In genomic region chr22:27772370-27773235, GRCh38 we compare ENCODE assay signal across 20 cellular contexts.
"Had no signal": no experiment of that assay in that cellular context is flagged by ENCODE, and none has a peak within 500 bp of the region (broad histone marks: within the 10 kb centered on the region; RNA-seq: fewer than 3 reads in every experiment).

No MANE protein-coding gene starts in this region.

- DNase-seq: activated CD4-positive, alpha-beta T cell treated with anti-CD3 and anti-CD28 coated beads for 36 hours; activated CD8-positive, alpha-beta T cell treated with anti-CD3 and anti-CD28 coated beads for 36 hours; activated gamma-delta T cell treated with Interleukin-2 at 50 U/mL for 16 hours; activated T-cell treated with anti-CD3 and anti-CD28 coated beads, Interleukin-2, amount 50 U/mL, for 72 hours; dermis blood vessel endothelial cell; effector memory CD8-positive, alpha-beta T cell; left colon; midbrain; small intestine; stimulated activated CD4-positive, alpha-beta T cell treated with anti-CD3 and anti-CD28 coated beads, Interleukin-4, amount 100 ng/mL, for 4 hours; stimulated activated CD8-positive, alpha-beta memory T cell treated with anti-CD3 and anti-CD28 coated beads, Interleukin-4, amount 100 ng/mL, for 48 hours; stimulated activated naive CD8-positive, alpha-beta T cell treated with anti-CD3 and anti-CD28 coated beads, Interleukin-15, Interleukin-2, amounts not matched to agents 100 U/mL and 50 U/mL, for 24 hours; T-helper 17 cell; upper lobe of right lung had no signal

- H3K27me3 ChIP-seq: right atrium auricular region, upper lobe of right lung had no signal

- H3K9me3 ChIP-seq: neutrophil, right atrium auricular region, upper lobe of right lung had no signal

- H3K4me3 Mint-ChIP-seq: activated CD4-positive, alpha-beta T cell treated with anti-CD3 and anti-CD28 coated beads for 36 hours; activated CD8-positive, alpha-beta T cell treated with anti-CD3 and anti-CD28 coated beads for 36 hours; activated naive CD8-positive, alpha-beta T cell; activated T-cell treated with anti-CD3 and anti-CD28 coated beads, Interleukin-2, amount 50 U/mL, for 72 hours; effector memory CD8-positive, alpha-beta T cell; T-helper 17 cell had no signal

- H3K36me3 Mint-ChIP-seq: activated naive CD8-positive, alpha-beta T cell had no signal

- H3K27ac ChIP-seq: epithelial cell of prostate, neutrophil, right atrium auricular region, upper lobe of right lung had no signal

- H3K36me3 ChIP-seq: neutrophil, right atrium auricular region, upper lobe of right lung had no signal

- H3K4me3 ChIP-seq: lung, right atrium auricular region, upper lobe of right lung had no signal

- H3K27ac Mint-ChIP-seq: activated CD4-positive, alpha-beta T cell treated with anti-CD3 and anti-CD28 coated beads for 36 hours; activated CD8-positive, alpha-beta T cell treated with anti-CD3 and anti-CD28 coated beads for 36 hours; activated naive CD8-positive, alpha-beta T cell; activated T-cell treated with anti-CD3 and anti-CD28 coated beads, Interleukin-2, amount 50 U/mL, for 72 hours; effector memory CD8-positive, alpha-beta T cell; T-helper 17 cell had no signal

- H3K9me3 Mint-ChIP-seq: activated CD8-positive, alpha-beta T cell treated with anti-CD3 and anti-CD28 coated beads for 36 hours; activated T-cell treated with anti-CD3 and anti-CD28 coated beads, Interleukin-2, amount 50 U/mL, for 72 hours; effector memory CD8-positive, alpha-beta T cell had no signal

- FAIRE-seq: islet of Langerhans, small intestine had no signal

- H3K4me1 Mint-ChIP-seq: activated CD4-positive, alpha-beta T cell treated with anti-CD3 and anti-CD28 coated beads for 36 hours; T-helper 17 cell had no signal

- H3K27me3 Mint-ChIP-seq: activated CD4-positive, alpha-beta T cell treated with anti-CD3 and anti-CD28 coated beads for 36 hours had no signal
